ENCODE assay signal across 25 cellular contexts in the genomic region with DNA sequence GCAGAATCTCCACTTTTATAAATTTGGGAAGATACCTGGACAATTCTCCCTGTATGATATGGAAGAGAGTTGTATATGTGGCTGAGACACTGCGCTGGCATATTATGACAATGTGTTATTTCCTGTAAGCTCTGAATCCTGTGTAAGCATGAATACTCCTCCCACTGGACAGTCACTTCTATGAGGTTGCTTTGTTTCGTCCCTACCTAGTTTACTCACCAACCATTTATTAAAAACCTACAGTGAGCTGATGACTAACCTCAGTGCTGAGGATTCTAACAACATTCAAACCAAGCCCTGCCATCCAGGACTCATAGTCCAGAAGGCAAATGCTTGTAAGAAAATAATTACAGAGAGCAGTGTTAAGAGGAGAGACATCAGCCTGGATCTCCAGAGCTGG.
DNase-seq lines count a peak whose midpoint lies in the region; ATAC-seq and TF ChIP-seq lines count a peak whose summit lies in the region.
"Had no signal": no experiment of that assay in that cellular context is flagged by ENCODE, and none has a peak within 500 bp of the region (broad histone marks: within the 10 kb centered on the region; RNA-seq: fewer than 3 reads in every experiment).

No MANE protein-coding gene starts in this region.

- no peak overlapping the region for H3K4me2 ChIP-seq in GM23338

- in situ Hi-C loops in astrocyte of the spinal cord (cut with HindIII; ENCODE audit: low sequenced_read_pairs) = no loop called here

- no peaks in the 10 kb centered on the region for H3K79me2 ChIP-seq in GM23338 (replicated peaks; ENCODE audit: insufficient read depth)

- H3K36me3 Mint-ChIP-seq in GM23338 (ENCODE audit: low read depth) (no peaks in the 10 kb centered on the region), glutamatergic neuron (ENCODE audit: unreplicated experiment) (no peaks in the 10 kb centered on the region)
- no peaks in the 10 kb centered on the region for H3K36me3 Mint-ChIP-seq in activated CD4-positive, alpha-beta T cell treated with anti-CD3 and anti-CD28 coated beads, Interleukin-2, amount 10 ng/mL, durations not matched to agents 7 days and 5 days (ENCODE audit: low read depth)
- H3K36me3 Mint-ChIP-seq in CD8-positive, alpha-beta memory T cell = no peaks in the 10 kb centered on the region
- H3K36me3 Mint-ChIP-seq: activated CD8-positive, alpha-beta memory T cell treated with anti-CD3 and anti-CD28 coated beads, Interleukin-2, amount 10 ng/mL, durations not matched to agents 7 days and 5 days; CD8-positive, alpha-beta T cell had no signal

- H3K27me3 ChIP-seq in GM23338 (ENCODE audit: insufficient read depth) = no peaks in the 10 kb centered on the region
- no peaks in the 10 kb centered on the region for H3K27me3 ChIP-seq in CD8-positive, alpha-beta memory T cell (ENCODE audit: insufficient read depth, low read length, poor library complexity, severe bottlenecking)
- H3K27me3 ChIP-seq: heart left ventricle, tibial nerve had no signal

- CTCF ChIA-PET in activated CD4-positive, alpha-beta T cell treated with anti-CD3 and anti-CD28 coated beads, Interleukin-2, amount 10 ng/mL, durations not matched to agents 7 days and 5 days (lab: Charles Lee) = no interaction called here
- CTCF ChIA-PET in CD8-positive, alpha-beta memory T cell (lab: Charles Lee) = no interaction called here

- TF ChIP-seq CTCF in GM23338 (conservative IDR thresholded peaks at IDR 0.05; ENCODE audit: low read depth in 2 of 2) = no peak
- no peak for TF ChIP-seq CTCF in astrocyte of the spinal cord (IDR thresholded peaks at IDR 0.05; ENCODE audit: low read depth, low read length)
- no peak for TF ChIP-seq CTCF in glutamatergic neuron (IDR thresholded peaks at IDR 0.05; ENCODE audit: partially characterized antibody, unreplicated experiment)

- POLR2A ChIA-PET in activated CD4-positive, alpha-beta T cell treated with anti-CD3 and anti-CD28 coated beads, Interleukin-2, amount 10 ng/mL, durations not matched to agents 7 days and 5 days (lab: Charles Lee) = no interaction called here
- POLR2A ChIA-PET in CD8-positive, alpha-beta memory T cell (lab: Charles Lee) = no interaction called here

- H3K9me2 ChIP-seq in GM23338 (ENCODE audit: insufficient read depth) = no peaks in the 10 kb centered on the region

- peaks cover 4% of the 10 kb centered on the region; the same call in 2 of the 3 replicates for H3K4me1 Mint-ChIP-seq in GM23338
- no peaks in the 10 kb centered on the region for H3K4me1 Mint-ChIP-seq in activated CD4-positive, alpha-beta T cell treated with anti-CD3 and anti-CD28 coated beads, Interleukin-2, amount 10 ng/mL, durations not matched to agents 7 days and 5 days
- no peaks in the 10 kb centered on the region for H3K4me1 Mint-ChIP-seq in CD8-positive, alpha-beta memory T cell
- H3K4me1 Mint-ChIP-seq in glutamatergic neuron (ENCODE audit: low read depth, unreplicated experiment) = no peaks in the 10 kb centered on the region
- H3K4me1 Mint-ChIP-seq: activated CD8-positive, alpha-beta memory T cell treated with anti-CD3 and anti-CD28 coated beads, Interleukin-2, amount 10 ng/mL, durations not matched to agents 7 days and 5 days had no signal

- no peak overlapping the region for H3K4me3 ChIP-seq in GM23338
- no peak overlapping the region for H3K4me3 ChIP-seq in astrocyte of the spinal cord (ENCODE audit: low read depth, low read length)
- no peak overlapping the region for H3K4me3 ChIP-seq in CD8-positive, alpha-beta memory T cell (ENCODE audit: low read length)
- H3K4me3 ChIP-seq: heart left ventricle, K562, psoas muscle, tibial nerve had no signal

- no peak overlapping the region for H3K27ac ChIP-seq in GM23338 (ENCODE audit: low read depth)
- H3K27ac ChIP-seq in CD8-positive, alpha-beta memory T cell (ENCODE audit: low read depth, low read length) = no peak overlapping the region
- H3K27ac ChIP-seq: heart left ventricle, psoas muscle, tibial nerve had no signal

- ATAC-seq in GM23338 = no peak
- ATAC-seq: activated CD8-positive, alpha-beta memory T cell treated with anti-CD3 and anti-CD28 coated beads, Interleukin-2, amount 10 ng/mL, durations not matched to agents 7 days and 5 days; CD8-positive, alpha-beta T cell; heart left ventricle; K562; left lobe of liver; psoas muscle; SK-N-SH treated with all-trans-retinoic acid at 6 μM for 48 hours had no signal

- H3F3A ChIP-seq in GM23338 (replicated peaks; ENCODE audit: low read depth) = no peaks in the 10 kb centered on the region

- no peak for DNase-seq in GM23338 (ENCODE audit: low spot score)
- DNase-seq in NCI-H146 treated with DMSO at 0.1 percent for 48 hours (lab: John Stamatoyannopoulos, UW; ENCODE audit: unreplicated experiment) = peak; percentile 22
- DNase-seq in astrocyte of the spinal cord (ENCODE audit: low read depth, low spot score) = peak; percentile 46
- DNase-seq in kidney tubule cell (ENCODE audit: low spot score) = peak; percentile 36
- no peak for DNase-seq in activated CD4-positive, alpha-beta T cell treated with anti-CD3 and anti-CD28 coated beads, Interleukin-2, amount 10 ng/mL, durations not matched to agents 7 days and 5 days
- DNase-seq in CD8-positive, alpha-beta memory T cell = no peak
- no peak for DNase-seq in glutamatergic neuron
- no peak for DNase-seq in stimulated activated CD4-positive, alpha-beta T cell treated with anti-CD3 and anti-CD28 coated beads, Interleukin-2, amount 100 ng/mL, for 48 hours
- DNase-seq: activated CD4-positive, alpha-beta T cell treated with anti-CD3 and anti-CD28 coated beads, Interleukin-2, amount 50 U/mL, for 1 hour; activated CD8-positive, alpha-beta memory T cell treated with anti-CD3 and anti-CD28 coated beads, Interleukin-2, amount 10 ng/mL, durations not matched to agents 7 days and 5 days; activated naive CD4-positive, alpha-beta T cell treated with anti-CD3 and anti-CD28 coated beads, Interleukin-2, amount 50 U/mL, for 16 hours; CD8-positive, alpha-beta T cell; central memory CD4-positive, alpha-beta T cell; DMS79 treated with DMSO at 0.1 percent for 48 hours; heart left ventricle; MM.1S; NCI-H1694; NCI-H2171 treated with DMSO at 0.1 percent for 48 hours; NCI-H526; psoas muscle had no signal

- H3K27ac Mint-ChIP-seq in GM23338 (no peak overlapping the region), glutamatergic neuron (ENCODE audit: unreplicated experiment) (no peak overlapping the region)
- no peak overlapping the region for H3K27ac Mint-ChIP-seq in activated CD4-positive, alpha-beta T cell treated with anti-CD3 and anti-CD28 coated beads, Interleukin-2, amount 10 ng/mL, durations not matched to agents 7 days and 5 days
- H3K27ac Mint-ChIP-seq in CD8-positive, alpha-beta memory T cell = no peak overlapping the region
- H3K27ac Mint-ChIP-seq: activated CD8-positive, alpha-beta memory T cell treated with anti-CD3 and anti-CD28 coated beads, Interleukin-2, amount 10 ng/mL, durations not matched to agents 7 days and 5 days; CD8-positive, alpha-beta T cell; dendritic cell treated with granulocyte-macrophage colony-stimulating factor and Interleukin-4, amounts not matched to agents 40 ng/mL and 50 ng/mL, for 4 days had no signal

- no peaks in the 10 kb centered on the region for H4K20me1 ChIP-seq in GM23338 (replicated peaks; ENCODE audit: insufficient read depth)

- H3K9me3 Mint-ChIP-seq in GM23338 (no peaks in the 10 kb centered on the region), glutamatergic neuron (ENCODE audit: unreplicated experiment) (no peaks in the 10 kb centered on the region)
- H3K9me3 Mint-ChIP-seq in activated CD4-positive, alpha-beta T cell treated with anti-CD3 and anti-CD28 coated beads, Interleukin-2, amount 10 ng/mL, durations not matched to agents 7 days and 5 days = peaks cover 2% of the 10 kb centered on the region
- peaks cover 0 to 10% (median 3%) of the 10 kb centered on the region in 5 donors for H3K9me3 Mint-ChIP-seq in CD8-positive, alpha-beta memory T cell
- H3K9me3 Mint-ChIP-seq: CD8-positive, alpha-beta T cell had no signal

- H3K36me3 ChIP-seq in GM23338 (ENCODE audit: insufficient read depth) = no peaks in the 10 kb centered on the region
- no peaks in the 10 kb centered on the region for H3K36me3 ChIP-seq in CD8-positive, alpha-beta memory T cell (ENCODE audit: insufficient read depth, low read length)
- H3K36me3 ChIP-seq: heart left ventricle, tibial nerve had no signal

- peaks cover 6% of the 10 kb centered on the region; the same call in 1 of the 2 replicates for H3K4me1 ChIP-seq in GM23338 (ENCODE audit: insufficient read depth)
- no peaks in the 10 kb centered on the region for H3K4me1 ChIP-seq in CD8-positive, alpha-beta memory T cell (ENCODE audit: insufficient read depth, low read length)
- H3K4me1 ChIP-seq: heart left ventricle, psoas muscle, tibial nerve had no signal

- H3K4me3 Mint-ChIP-seq in GM23338 (no peak overlapping the region), glutamatergic neuron (ENCODE audit: unreplicated experiment) (no peak overlapping the region)
- no peak overlapping the region for H3K4me3 Mint-ChIP-seq in activated CD4-positive, alpha-beta T cell treated with anti-CD3 and anti-CD28 coated beads, Interleukin-2, amount 10 ng/mL, durations not matched to agents 7 days and 5 days
- H3K4me3 Mint-ChIP-seq in CD8-positive, alpha-beta memory T cell = no peak overlapping the region
- H3K4me3 Mint-ChIP-seq: activated CD8-positive, alpha-beta memory T cell treated with anti-CD3 and anti-CD28 coated beads, Interleukin-2, amount 10 ng/mL, durations not matched to agents 7 days and 5 days; CD8-positive, alpha-beta T cell; dendritic cell treated with granulocyte-macrophage colony-stimulating factor and Interleukin-4, amounts not matched to agents 40 ng/mL and 50 ng/mL, for 4 days had no signal

- H3K27me3 Mint-ChIP-seq in GM23338 (ENCODE audit: insufficient read depth, low read depth, poor library complexity) (no peaks in the 10 kb centered on the region), glutamatergic neuron (ENCODE audit: unreplicated experiment) (no peaks in the 10 kb centered on the region)
- H3K27me3 Mint-ChIP-seq in activated CD4-positive, alpha-beta T cell treated with anti-CD3 and anti-CD28 coated beads, Interleukin-2, amount 10 ng/mL, durations not matched to agents 7 days and 5 days = no peaks in the 10 kb centered on the region
- no peaks in the 10 kb centered on the region for H3K27me3 Mint-ChIP-seq in CD8-positive, alpha-beta memory T cell
- H3K27me3 Mint-ChIP-seq: activated CD8-positive, alpha-beta memory T cell treated with anti-CD3 and anti-CD28 coated beads, Interleukin-2, amount 10 ng/mL, durations not matched to agents 7 days and 5 days; dendritic cell treated with granulocyte-macrophage colony-stimulating factor and Interleukin-4, amounts not matched to agents 40 ng/mL and 50 ng/mL, for 4 days had no signal

- 0 out of 2 replicates have a peak overlapping the region, but pooled peaks have one; percentile 33 for H2AFZ ChIP-seq in GM23338

- H3K9me3 ChIP-seq in CD8-positive, alpha-beta memory T cell (ENCODE audit: low read length) = no peaks in the 10 kb centered on the region
- H3K9me3 ChIP-seq: psoas muscle, tibial nerve had no signal

TF ChIP-seq in GM23338, 12 proteins besides CTCF, POLR2A, EP300 and RAD21:
- no peak for TF ChIP-seq NANOG (IDR thresholded peaks at IDR 0.05; ENCODE audit: borderline replicate concordance)

Comparison
In these comparisons a context has a peak if more than half of its experiments do, and no peak if none do; other contexts are left out.
1. DNase-seq: peak in NCI-H146 treated with DMSO at 0.1 percent for 48 hours (single experiment), astrocyte of the spinal cord (single experiment) and kidney tubule cell (single experiment); none in GM23338 (single experiment), activated CD4-positive, alpha-beta T cell treated with anti-CD3 and anti-CD28 coated beads, Interleukin-2, amount 10 ng/mL, durations not matched to agents 7 days and 5 days (single experiment), CD8-positive, alpha-beta memory T cell (0 of 5), glutamatergic neuron (single experiment) and stimulated activated CD4-positive, alpha-beta T cell treated with anti-CD3 and anti-CD28 coated beads, Interleukin-2, amount 100 ng/mL, for 48 hours (0 of 2).